Comparison of ENCODE assay signal across 23 cellular contexts in the genomic region with DNA sequence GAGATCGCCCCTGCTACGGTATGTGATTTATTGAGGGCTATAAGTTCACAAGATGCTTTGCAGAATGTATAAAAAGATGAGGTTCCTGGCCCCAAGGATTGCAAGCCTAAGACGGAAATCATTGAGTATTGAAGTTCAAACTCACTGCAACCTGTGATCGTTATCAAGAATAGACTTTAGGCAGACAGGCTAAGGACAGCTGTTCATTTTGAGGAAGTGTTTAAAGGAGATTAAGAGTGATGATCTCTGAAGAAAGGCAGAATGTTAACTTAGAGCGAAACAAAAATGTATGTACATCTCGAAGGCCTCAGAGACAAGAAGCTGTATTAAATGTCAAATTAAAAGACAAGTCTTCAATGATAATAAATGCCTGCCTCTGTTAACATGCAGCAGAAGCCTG.
"Had no signal": no experiment of that assay in that cellular context is flagged by ENCODE, and none has a peak within 500 bp of the region (broad histone marks: within the 10 kb centered on the region; RNA-seq: fewer than 3 reads in every experiment).

No MANE protein-coding gene starts in this region.

- H3K27me3 Mint-ChIP-seq: stimulated activated naive CD8-positive, alpha-beta T cell treated with anti-CD3 and anti-CD28 coated beads, Interleukin-15, amount 100 ng/mL, for 72 hours had no signal

- H3K27ac Mint-ChIP-seq: mesothelial cell of epicardium; naive B cell; natural killer cell; nephron progenitor cell; progenitor cell of endocrine pancreas; stimulated activated memory B cell treated with anti-CD40 and anti-IgM and Interleukin-4, amounts not matched to agents 10 μg/mL and 1 μg/mL and 100 μg/mL, for 72 hours; type B pancreatic cell had no signal

- H3K9me3 ChIP-seq: ovary, right atrium auricular region, right lobe of liver, tibial nerve, uterus had no signal

- DNase-seq: left ventricle myocardium inferior; mesendoderm; naive B cell; natural killer cell; nephron progenitor cell; ovary; right lobe of liver; stimulated activated CD4-positive, alpha-beta T cell treated with anti-CD3 and anti-CD28 coated beads, Interleukin-1b, Interleukin-23, amount 100 ng/mL, for 48 hours; stimulated activated CD4-positive, alpha-beta T cell treated with anti-CD3 and anti-CD28 coated beads, Interleukin-2, amount 100 ng/mL, for 48 hours; stimulated activated CD4-positive, alpha-beta T cell treated with anti-CD3 and anti-CD28 coated beads, Interleukin-4, amount 100 ng/mL, for 4 hours; stimulated activated CD8-positive, alpha-beta memory T cell treated with anti-CD3 and anti-CD28 coated beads, Interleukin-4, amount 100 ng/mL, for 48 hours; stimulated activated naive CD4-positive, alpha-beta T cell treated with Interleukin-2 at 50 U/mL for 16 hours; stimulated activated naive CD8-positive, alpha-beta T cell treated with anti-CD3 and anti-CD28 coated beads, Interleukin-15, amount 100 ng/mL, for 72 hours; substantia nigra; uterus had no signal

- H3K36me3 Mint-ChIP-seq: mesothelial cell of epicardium; naive B cell; natural killer cell; stimulated activated memory B cell treated with anti-CD40 and anti-IgM and Interleukin-4, amounts not matched to agents 10 μg/mL and 1 μg/mL and 100 μg/mL, for 72 hours; type B pancreatic cell had no signal

- H3K4me3 Mint-ChIP-seq: mesothelial cell of epicardium; naive B cell; natural killer cell; nephron progenitor cell; stimulated activated memory B cell treated with anti-CD40 and anti-IgM and Interleukin-4, amounts not matched to agents 10 μg/mL and 1 μg/mL and 100 μg/mL, for 72 hours; stimulated activated naive CD8-positive, alpha-beta T cell treated with anti-CD3 and anti-CD28 coated beads, Interleukin-15, amount 100 ng/mL, for 72 hours; type B pancreatic cell had no signal

- H3K27ac ChIP-seq: left ventricle myocardium inferior, ovary, right atrium auricular region, right lobe of liver, tibial nerve, uterus had no signal

- H3K4me2 ChIP-seq: smooth muscle cell had no signal

- H3K9me3 Mint-ChIP-seq: mesothelial cell of epicardium; natural killer cell; nephron progenitor cell; stimulated activated memory B cell treated with anti-CD40 and anti-IgM and Interleukin-4, amounts not matched to agents 10 μg/mL and 1 μg/mL and 100 μg/mL, for 72 hours; stimulated activated naive CD8-positive, alpha-beta T cell treated with anti-CD3 and anti-CD28 coated beads, Interleukin-15, amount 100 ng/mL, for 72 hours; type B pancreatic cell had no signal

- H3K4me3 ChIP-seq: left ventricle myocardium inferior, lung, ovary, right atrium auricular region, right lobe of liver, smooth muscle cell, tibial nerve, uterus had no signal

- H3K4me1 Mint-ChIP-seq: mesothelial cell of epicardium; naive B cell; natural killer cell; nephron progenitor cell; stimulated activated memory B cell treated with anti-CD40 and anti-IgM and Interleukin-4, amounts not matched to agents 10 μg/mL and 1 μg/mL and 100 μg/mL, for 72 hours; stimulated activated naive CD8-positive, alpha-beta T cell treated with anti-CD3 and anti-CD28 coated beads, Interleukin-15, amount 100 ng/mL, for 72 hours had no signal

- H3K4me1 ChIP-seq: left ventricle myocardium inferior, right atrium auricular region, right lobe of liver, tibial nerve, uterus had no signal

- H3K36me3 ChIP-seq: left ventricle myocardium inferior, ovary, right atrium auricular region, right lobe of liver, tibial nerve, uterus had no signal

- H3K27me3 ChIP-seq: ovary, right atrium auricular region, right lobe of liver, tibial nerve, uterus had no signal
